ENCODE assay signal across 25 cellular contexts in genomic region chr4:141807501-141807900, GRCh38.
DNase-seq lines count a peak whose midpoint lies in the region; FAIRE-seq and TF ChIP-seq lines count a peak whose summit lies in the region.
"Had no signal": no experiment of that assay in that cellular context is flagged by ENCODE, and none has a peak within 500 bp of the region (broad histone marks: within the 10 kb centered on the region; RNA-seq: fewer than 3 reads in every experiment).

No MANE protein-coding gene starts in this region.

- H3K4me3 ChIP-seq in bronchial epithelial cell (ENCODE audit: low read depth, low read length), result no peak overlapping the region
- H3K4me3 ChIP-seq: coronary artery, Peyer's patch, right atrium auricular region had no signal

- DNase-seq in ELR (ENCODE audit: low read depth) (peak; percentile 32), M059J (ENCODE audit: low read depth) (peak; percentile 51), bronchial epithelial cell (ENCODE audit: low read depth) (peak; percentile 16), osteocyte (ENCODE audit: extremely low spot score, unreplicated experiment) (no peak), midbrain (lab: John Stamatoyannopoulos, UW) (no peak), NCI-H187 treated with DMSO at 0.1 percent for 48 hours (lab: John Stamatoyannopoulos, UW) (no peak)
- DNase-seq in activated CD4-positive, CD25-positive, alpha-beta regulatory T cell treated with anti-CD3 and anti-CD28 coated beads, Interleukin-2, amount 50 U/mL, for 72 hours, result no peak
- DNase-seq: activated CD4-positive, alpha-beta T cell treated with anti-CD3 and anti-CD28 coated beads, Interleukin-2, amount 50 U/mL, for 48 hours; activated effector memory CD4-positive, alpha-beta T cell treated with Interleukin-2 at 50 U/mL for 16 hours; endodermal cell; left cardiac atrium; naive B cell; NCI-H1417 treated with DMSO at 0.1 percent for 48 hours; NCI-H510A treated with DMSO at 0.1 percent for 48 hours; occipital lobe; Peyer's patch; stimulated activated CD8-positive, alpha-beta memory T cell treated with anti-CD3 and anti-CD28 coated beads, Interleukin-4, amount 100 ng/mL, for 48 hours had no signal

- no peaks in the 10 kb centered on the region for H3K9me3 Mint-ChIP-seq in osteocyte (ENCODE audit: unreplicated experiment)
- H3K9me3 Mint-ChIP-seq: endodermal cell; memory B cell; naive B cell; T-helper 2 cell treated with Interferon-gamma antibody and Interleukin-4, amounts not matched to agents 5 μg/mL and 100 μg/mL, for 36 hours; WTC11 had no signal

- no peak for FAIRE-seq in bronchial epithelial cell (lab: Jason Lieb, UNC)
- FAIRE-seq: G401.6, GM18507 had no signal

- peak overlapping the region; percentile 75 for H3K27ac Mint-ChIP-seq in osteocyte (ENCODE audit: unreplicated experiment)
- H3K27ac Mint-ChIP-seq: CD14-positive monocyte; endodermal cell; memory B cell; naive B cell; T-helper 2 cell treated with Interferon-gamma antibody and Interleukin-4, amounts not matched to agents 5 μg/mL and 100 μg/mL, for 36 hours; WTC11 had no signal

- TF ChIP-seq CTCF in bronchial epithelial cell (IDR thresholded peaks at IDR 0.05; ENCODE audit: insufficient read depth, low read length, severe bottlenecking), result no peak
- TF ChIP-seq CTCF in osteocyte (IDR thresholded peaks at IDR 0.05), result no peak

- no peaks in the 10 kb centered on the region for H3K27me3 ChIP-seq in bronchial epithelial cell (ENCODE audit: control insufficient read depth, insufficient read depth, low read length)
- H3K27me3 ChIP-seq: Peyer's patch, right atrium auricular region had no signal

- peaks cover 71% of the 10 kb centered on the region for H3K4me1 Mint-ChIP-seq in osteocyte (ENCODE audit: unreplicated experiment)
- H3K4me1 Mint-ChIP-seq: CD14-positive monocyte, memory B cell, naive B cell had no signal

- H3K4me3 Mint-ChIP-seq in osteocyte (ENCODE audit: unreplicated experiment), result no peak overlapping the region
- H3K4me3 Mint-ChIP-seq: CD14-positive monocyte; endodermal cell; memory B cell; naive B cell; T-helper 2 cell treated with Interferon-gamma antibody and Interleukin-4, amounts not matched to agents 5 μg/mL and 100 μg/mL, for 36 hours; WTC11 had no signal

- no peaks in the 10 kb centered on the region for H3K36me3 Mint-ChIP-seq in osteocyte (ENCODE audit: unreplicated experiment)
- H3K36me3 Mint-ChIP-seq: CD14-positive monocyte, memory B cell, naive B cell, WTC11 had no signal

- H3K27me3 Mint-ChIP-seq in osteocyte (ENCODE audit: unreplicated experiment), result no peaks in the 10 kb centered on the region

- no peaks in the 10 kb centered on the region for H3K36me3 ChIP-seq in bronchial epithelial cell (ENCODE audit: control insufficient read depth, insufficient read depth, low read length)
- H3K36me3 ChIP-seq: Peyer's patch, right atrium auricular region had no signal

Comparison
In these comparisons a context has a peak if more than half of its experiments do, and no peak if none do; other contexts are left out.
1. DNase-seq: peak in ELR (single experiment), M059J (single experiment) and bronchial epithelial cell (single experiment); none in osteocyte (single experiment), midbrain (single experiment), NCI-H187 treated with DMSO at 0.1 percent for 48 hours (single experiment) and activated CD4-positive, CD25-positive, alpha-beta regulatory T cell treated with anti-CD3 and anti-CD28 coated beads, Interleukin-2, amount 50 U/mL, for 72 hours (single experiment).